In genomic region chr6:25788305-25788922, GRCh38 we compare ENCODE assay signal across 9 cellular contexts. TPM values are rescaled to one million over a fixed set of nuclear protein-coding genes. Genes with fewer than 3 reads are reported as not detected.
DNase-seq lines count a peak whose midpoint lies in the region; ATAC-seq, FAIRE-seq and TF ChIP-seq lines count a peak whose summit lies in the region.
"Had no signal": no experiment of that assay in that cellular context is flagged by ENCODE, and none has a peak within 500 bp of the region (broad histone marks: within the 10 kb centered on the region; RNA-seq: fewer than 3 reads in every experiment).

No MANE protein-coding gene starts in this region.

- H3K4me3 Mint-ChIP-seq in H9 = no peak overlapping the region

- H2BK5ac ChIP-seq in H9 (ENCODE audit: insufficient read length, low read length) = no peak overlapping the region

- no peak for ATAC-seq in GM21526 (IDR thresholded peaks at IDR 0.05; ENCODE audit: low FRiP score, unreplicated experiment)

- peak; percentile 73 for TF ChIP-seq CTCF in H9 (conservative IDR thresholded peaks at IDR 0.05)
- peak; percentile 23; the same call in 1 of the 2 replicates for TF ChIP-seq CTCF in RWPE1 (conservative IDR thresholded peaks at IDR 0.05; ENCODE audit: low read depth)

- H2BK15ac ChIP-seq in H9 (ENCODE audit: low read depth, low read length) = no peak overlapping the region

- FAIRE-seq in frontal cortex (lab: Jason Lieb, UNC) = no peak

- H3K27ac ChIP-seq in H9 (ENCODE audit: insufficient read length, low read depth, low read length) (no peak overlapping the region), RWPE1 (no peak overlapping the region)
- H3K27ac ChIP-seq: tibial nerve had no signal

- H2BK20ac ChIP-seq in H9 (ENCODE audit: low read depth, low read length, poor library complexity, severe bottlenecking) = no peak overlapping the region

- peak; percentile 51 for DNase-seq in COLO829 (ENCODE audit: low spot score)
- peak; percentile 71 for DNase-seq in H9
- DNase-seq in RWPE1 (ENCODE audit: low spot score) = peak; percentile 33
- DNase-seq in adipocyte (ENCODE audit: low read depth) = peak; percentile 28
- peak; percentile 33 for DNase-seq in kidney glomerular epithelial cell (lab: John Stamatoyannopoulos, UW)
- DNase-seq in stimulated activated CD8-positive, alpha-beta memory T cell treated with anti-CD3 and anti-CD28 coated beads, Interleukin-4, amount 100 ng/mL, for 24 hours (ENCODE audit: low read depth) = peak; percentile 6
- DNase-seq in frontal cortex (ENCODE audit: low spot score in 2 of 2) = no peak

- no peaks in the 10 kb centered on the region for H3K36me3 Mint-ChIP-seq in H9 (ENCODE audit: insufficient read depth in 1 of 3, low read depth in 3 of 3)

- H2AFZ ChIP-seq in H9 (ENCODE audit: low read length) = no peak overlapping the region

- no peak overlapping the region for H4K91ac ChIP-seq in H9 (ENCODE audit: insufficient read length, low read depth, low read length)

- no peak overlapping the region for H3K9ac ChIP-seq in H9 (ENCODE audit: extremely low read depth, insufficient read length, low read length)
- H3K9ac ChIP-seq in adipocyte (ENCODE audit: low read length) = no peak overlapping the region

- WGBS in H9 (ENCODE audit: extremely low coverage, insufficient read length, low lambda C conversion rate) = no CpG with 5 or more reads among the region's 4 CpGs

- no peak overlapping the region for H3K23ac ChIP-seq in H9 (ENCODE audit: insufficient read length, low read depth, low read length)

- no peak overlapping the region for H3T11ph ChIP-seq in H9 (ENCODE audit: low read length)

- CTCF ChIA-PET in RWPE1 (lab: Yijun Ruan, JAX) = interaction anchor here (0.6 kb wide), 1 partner anchor 110 kb away, joined by 3 read pairs; no protein-coding TSS in a partner anchor

- no peaks in the 10 kb centered on the region for H3K27me3 Mint-ChIP-seq in H9 (ENCODE audit: low read depth)

- no peaks in the 10 kb centered on the region for H3K23me2 ChIP-seq in H9 (ENCODE audit: insufficient read length, low read depth, low read length, poor library complexity, severe bottlenecking)

- H3K4me3 ChIP-seq in adipocyte (ENCODE audit: low read length) = no peak overlapping the region
- H3K4me3 ChIP-seq: tibial nerve had no signal

- H2AK5ac ChIP-seq in H9 (ENCODE audit: insufficient read length, low read length) = no peak overlapping the region

- H3K4me1 ChIP-seq in H9 (ENCODE audit: insufficient read depth, low read length) (no peaks in the 10 kb centered on the region), adipocyte (ENCODE audit: control insufficient read depth, insufficient read depth, low read length) (no peaks in the 10 kb centered on the region)
- H3K4me1 ChIP-seq: tibial nerve had no signal

- no peak overlapping the region for H3K56ac ChIP-seq in H9 (ENCODE audit: insufficient read length, low read depth, low read length)

- H3K79me1 ChIP-seq in H9 (ENCODE audit: insufficient read depth, low read depth, low read length, poor library complexity, severe bottlenecking) = no peaks in the 10 kb centered on the region

- no peak overlapping the region for H3K14ac ChIP-seq in H9 (ENCODE audit: insufficient read depth, low read length)

- POLR2A ChIA-PET in RWPE1 (lab: Yijun Ruan, JAX; ENCODE audit: low non-redundant PET) = no interaction called here

- H3K18ac ChIP-seq in H9 (ENCODE audit: insufficient read length, low read depth, low read length) = no peak overlapping the region

- H3K79me2 ChIP-seq in H9 (ENCODE audit: insufficient read depth, low read length) = no peaks in the 10 kb centered on the region

- no peaks in the 10 kb centered on the region for H3K36me3 ChIP-seq in adipocyte (ENCODE audit: control insufficient read depth, insufficient read depth, low read length, severe bottlenecking)
- H3K36me3 ChIP-seq: tibial nerve had no signal

- H3K4me1 Mint-ChIP-seq in H9 = no peaks in the 10 kb centered on the region

- H3K27me3 ChIP-seq in H9 (ENCODE audit: insufficient read depth, low read length) = no peaks in the 10 kb centered on the region
- no peaks in the 10 kb centered on the region for H3K27me3 ChIP-seq in adipocyte (replicated peaks; ENCODE audit: control insufficient read depth, insufficient read depth, low read length)
- H3K27me3 ChIP-seq: tibial nerve had no signal

- H2BK12ac ChIP-seq in H9 (ENCODE audit: insufficient read length, low read depth, low read length) = no peak overlapping the region

- H3K27ac Mint-ChIP-seq in H9 = no peak overlapping the region

- no peak overlapping the region for H4K8ac ChIP-seq in H9 (replicated peaks; ENCODE audit: insufficient read length, low read depth, low read length)

- H2BK120ac ChIP-seq in H9 (ENCODE audit: low read depth, low read length, poor library complexity, severe bottlenecking) = no peak overlapping the region

- H3K9me3 Mint-ChIP-seq in H9 = no peaks in the 10 kb centered on the region

- H3K4ac ChIP-seq in H9 (ENCODE audit: low read depth, low read length) = no peak overlapping the region

- H4K5ac ChIP-seq in H9 (ENCODE audit: insufficient read length, low read depth, low read length) = no peak overlapping the region

- H3K9me3 ChIP-seq in H9 (ENCODE audit: control insufficient read depth, low read depth, low read length) (no peaks in the 10 kb centered on the region), adipocyte (ENCODE audit: control insufficient read depth, low read length) (no peaks in the 10 kb centered on the region)
- H3K9me3 ChIP-seq: tibial nerve had no signal

- H4K20me1 ChIP-seq in H9 (ENCODE audit: control insufficient read depth, insufficient read depth, insufficient read length) = no peaks in the 10 kb centered on the region

- H3K4me2 ChIP-seq in H9 (ENCODE audit: insufficient read depth, insufficient read length, low read length) = no peak overlapping the region

RNA-seq across cellular contexts. Expression of gene SLC17A4, which starts 33.9 kb away (rescaled TPM):
- total RNA-seq in H9 (2021) = not detected in 2 replicates
- under 0.01 TPM for total RNA-seq in frontal cortex
- total RNA-seq: tibial nerve had no signal

RNA-seq across cellular contexts. Expression of gene SLC17A1, which starts 43.4 kb away (rescaled TPM):
- not detected in 2 replicates for total RNA-seq in H9 (2021)
- total RNA-seq in frontal cortex = not detected
- total RNA-seq: tibial nerve had no signal

Comparison
In these comparisons a context has a peak if more than half of its experiments do, and no peak if none do; other contexts are left out.
1. DNase-seq: peak in COLO829 (single experiment), H9 (single experiment), RWPE1 (single experiment), adipocyte (single experiment), kidney glomerular epithelial cell (single experiment) and stimulated activated CD8-positive, alpha-beta memory T cell treated with anti-CD3 and anti-CD28 coated beads, Interleukin-4, amount 100 ng/mL, for 24 hours (single experiment); none in frontal cortex (0 of 2).